Comparison of ENCODE assay signal across 1 cellular context in the genomic region with DNA sequence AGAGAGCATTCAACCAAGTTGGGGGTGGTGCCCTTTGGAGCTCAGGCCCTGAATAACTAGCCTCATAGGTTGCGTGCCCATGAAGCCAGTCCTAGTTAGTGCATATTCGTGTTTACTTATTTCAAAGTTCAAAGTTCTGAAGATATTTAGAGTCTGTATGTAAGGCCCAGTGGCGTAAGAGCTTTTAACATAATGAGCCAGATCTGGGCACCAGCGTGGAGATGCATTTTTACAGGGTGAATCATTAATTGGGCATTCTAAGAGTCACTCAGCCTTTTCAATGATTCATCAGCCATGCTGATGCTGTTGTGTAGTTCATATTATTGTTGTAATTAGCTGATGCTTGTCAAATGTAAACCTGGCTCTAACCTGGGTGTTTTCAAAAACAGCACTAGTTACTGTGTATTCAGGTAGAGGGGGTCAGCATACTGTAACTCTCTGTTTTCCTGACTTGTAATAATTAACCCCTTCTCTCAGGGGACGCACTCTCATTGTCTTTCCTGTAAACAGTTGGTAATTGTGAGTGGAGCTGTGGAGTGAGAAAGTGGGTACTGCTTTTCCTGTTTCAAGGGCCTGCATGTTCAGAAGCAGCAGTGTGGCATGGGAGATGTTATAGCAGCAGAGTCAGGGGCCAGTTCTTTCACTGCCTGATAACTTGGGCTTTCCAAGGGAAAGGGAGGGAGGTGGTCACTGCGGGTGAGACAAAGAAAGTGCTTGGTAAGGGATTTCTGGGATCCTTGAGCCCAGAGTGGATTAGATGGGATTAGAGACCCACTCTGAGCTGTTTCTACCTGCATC.
TF ChIP-seq lines count a peak whose summit lies in the region.

No MANE protein-coding gene starts in this region.

TF ChIP-seq in HepG2, 621 proteins besides CTCF, POLR2A, EP300 and RAD21 (continued from another document):
- TF ChIP-seq SOX13 (IDR thresholded peaks at IDR 0.05), result no peak
- TF ChIP-seq SOX13 (CRISPR knock-in tag; conservative IDR thresholded peaks at IDR 0.05 in 1 of 2, IDR thresholded peaks at IDR 0.05 in 1 of 2), result peak in 1 of 2 experiments; percentile 10; a peak in 1 of 4 replicates
- TF ChIP-seq SKI (IDR thresholded peaks at IDR 0.05; ENCODE audit: partially characterized antibody), result peak; percentile 13
- no peak for TF ChIP-seq HNRNPUL1 (IDR thresholded peaks at IDR 0.05; ENCODE audit: low read depth, low read length)
- TF ChIP-seq, protein P1, sequence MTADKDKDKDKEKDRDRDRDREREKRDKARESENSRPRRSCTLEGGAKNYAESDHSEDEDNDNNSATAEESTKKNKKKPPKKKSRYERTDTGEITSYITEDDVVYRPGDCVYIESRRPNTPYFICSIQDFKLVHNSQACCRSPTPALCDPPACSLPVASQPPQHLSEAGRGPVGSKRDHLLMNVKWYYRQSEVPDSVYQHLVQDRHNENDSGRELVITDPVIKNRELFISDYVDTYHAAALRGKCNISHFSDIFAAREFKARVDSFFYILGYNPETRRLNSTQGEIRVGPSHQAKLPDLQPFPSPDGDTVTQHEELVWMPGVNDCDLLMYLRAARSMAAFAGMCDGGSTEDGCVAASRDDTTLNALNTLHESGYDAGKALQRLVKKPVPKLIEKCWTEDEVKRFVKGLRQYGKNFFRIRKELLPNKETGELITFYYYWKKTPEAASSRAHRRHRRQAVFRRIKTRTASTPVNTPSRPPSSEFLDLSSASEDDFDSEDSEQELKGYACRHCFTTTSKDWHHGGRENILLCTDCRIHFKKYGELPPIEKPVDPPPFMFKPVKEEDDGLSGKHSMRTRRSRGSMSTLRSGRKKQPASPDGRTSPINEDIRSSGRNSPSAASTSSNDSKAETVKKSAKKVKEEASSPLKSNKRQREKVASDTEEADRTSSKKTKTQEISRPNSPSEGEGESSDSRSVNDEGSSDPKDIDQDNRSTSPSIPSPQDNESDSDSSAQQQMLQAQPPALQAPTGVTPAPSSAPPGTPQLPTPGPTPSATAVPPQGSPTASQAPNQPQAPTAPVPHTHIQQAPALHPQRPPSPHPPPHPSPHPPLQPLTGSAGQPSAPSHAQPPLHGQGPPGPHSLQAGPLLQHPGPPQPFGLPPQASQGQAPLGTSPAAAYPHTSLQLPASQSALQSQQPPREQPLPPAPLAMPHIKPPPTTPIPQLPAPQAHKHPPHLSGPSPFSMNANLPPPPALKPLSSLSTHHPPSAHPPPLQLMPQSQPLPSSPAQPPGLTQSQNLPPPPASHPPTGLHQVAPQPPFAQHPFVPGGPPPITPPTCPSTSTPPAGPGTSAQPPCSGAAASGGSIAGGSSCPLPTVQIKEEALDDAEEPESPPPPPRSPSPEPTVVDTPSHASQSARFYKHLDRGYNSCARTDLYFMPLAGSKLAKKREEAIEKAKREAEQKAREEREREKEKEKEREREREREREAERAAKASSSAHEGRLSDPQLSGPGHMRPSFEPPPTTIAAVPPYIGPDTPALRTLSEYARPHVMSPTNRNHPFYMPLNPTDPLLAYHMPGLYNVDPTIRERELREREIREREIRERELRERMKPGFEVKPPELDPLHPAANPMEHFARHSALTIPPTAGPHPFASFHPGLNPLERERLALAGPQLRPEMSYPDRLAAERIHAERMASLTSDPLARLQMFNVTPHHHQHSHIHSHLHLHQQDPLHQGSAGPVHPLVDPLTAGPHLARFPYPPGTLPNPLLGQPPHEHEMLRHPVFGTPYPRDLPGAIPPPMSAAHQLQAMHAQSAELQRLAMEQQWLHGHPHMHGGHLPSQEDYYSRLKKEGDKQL (CRISPR knock-in tag; IDR thresholded peaks at IDR 0.05; ENCODE audit: low read depth), result 0 out of 2 replicates have a peak, but pooled peaks have one; percentile 12
